In the genomic region with DNA sequence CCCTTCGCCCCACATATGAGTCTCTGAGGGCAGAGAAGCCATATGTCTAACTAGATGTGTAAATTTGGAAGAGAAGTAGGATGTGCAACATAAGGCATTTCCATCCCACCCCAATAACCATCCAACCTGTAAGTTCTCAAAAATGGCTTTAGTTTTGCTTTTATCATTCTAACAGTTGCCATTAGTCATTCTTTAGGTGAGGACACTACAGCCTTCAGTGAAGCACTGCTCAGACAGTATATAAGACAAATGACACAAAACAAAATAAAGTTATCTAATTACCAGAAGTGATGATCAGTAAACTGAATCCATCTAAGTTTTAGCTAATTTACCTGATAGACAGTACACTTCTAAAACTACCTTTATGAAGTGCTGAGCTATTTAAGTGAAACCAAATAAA, we compare ENCODE assay signal across 29 cellular contexts. TPM values are rescaled to one million over a fixed set of nuclear protein-coding genes. Genes with fewer than 3 reads are reported as not detected.
DNase-seq lines count a peak whose midpoint lies in the region; ATAC-seq and TF ChIP-seq lines count a peak whose summit lies in the region.
"Had no signal": no experiment of that assay in that cellular context is flagged by ENCODE, and none has a peak within 500 bp of the region (broad histone marks: within the 10 kb centered on the region; RNA-seq: fewer than 3 reads in every experiment).

No MANE protein-coding gene starts in this region.

- no peak for ATAC-seq in activated naive CD8-positive, alpha-beta T cell treated with anti-CD3 and anti-CD28 coated beads, Interleukin-2, amount 50 U/mL, for 24 hours
- ATAC-seq: gastrocnemius medialis; K562; lower lobe of right lung; naive thymus-derived CD8-positive, alpha-beta T cell had no signal

- peaks cover 77% of the 10 kb centered on the region for H3K4me1 Mint-ChIP-seq in activated naive CD8-positive, alpha-beta T cell (ENCODE audit: low read depth)
- H3K4me1 Mint-ChIP-seq in activated naive CD8-positive, alpha-beta T cell treated with anti-CD3 and anti-CD28 coated beads, Interleukin-2, amount 50 U/mL, for 24 hours = peaks cover 65% of the 10 kb centered on the region
- peaks cover 7% of the 10 kb centered on the region for H3K4me1 Mint-ChIP-seq in progenitor cell of endocrine pancreas (ENCODE audit: low read depth)

- no peak overlapping the region for H3K4me3 ChIP-seq in SJSA1
- H3K4me3 ChIP-seq: gastrocnemius medialis, K562, lower lobe of right lung had no signal

- no peaks in the 10 kb centered on the region for H3K27me3 Mint-ChIP-seq in activated naive CD8-positive, alpha-beta T cell
- no peaks in the 10 kb centered on the region for H3K27me3 Mint-ChIP-seq in activated naive CD8-positive, alpha-beta T cell treated with anti-CD3 and anti-CD28 coated beads, Interleukin-2, amount 50 U/mL, for 24 hours
- no peaks in the 10 kb centered on the region for H3K27me3 Mint-ChIP-seq in progenitor cell of endocrine pancreas
- H3K27me3 Mint-ChIP-seq: activated naive CD4-positive, alpha-beta T cell treated with anti-CD3 and anti-CD28 coated beads, Interleukin-2, amount 10 ng/mL, durations not matched to agents 7 days and 5 days; naive thymus-derived CD8-positive, alpha-beta T cell had no signal

- no peak overlapping the region for H3K27ac Mint-ChIP-seq in activated naive CD8-positive, alpha-beta T cell
- H3K27ac Mint-ChIP-seq in activated naive CD8-positive, alpha-beta T cell treated with anti-CD3 and anti-CD28 coated beads, Interleukin-2, amount 50 U/mL, for 24 hours = no peak overlapping the region
- no peak overlapping the region for H3K27ac Mint-ChIP-seq in progenitor cell of endocrine pancreas
- H3K27ac Mint-ChIP-seq: activated naive CD4-positive, alpha-beta T cell treated with anti-CD3 and anti-CD28 coated beads, Interleukin-2, amount 10 ng/mL, durations not matched to agents 7 days and 5 days had no signal

- no peaks in the 10 kb centered on the region for H3K27me3 ChIP-seq in SJSA1 (replicated peaks)
- H3K27me3 ChIP-seq: gastrocnemius medialis had no signal

- TF ChIP-seq CTCF in progenitor cell of endocrine pancreas (IDR thresholded peaks at IDR 0.05; ENCODE audit: unreplicated experiment) = no peak

- no peaks in the 10 kb centered on the region for H3K36me3 ChIP-seq in SJSA1
- H3K36me3 ChIP-seq: gastrocnemius medialis, lower lobe of right lung had no signal

- peak overlapping the region; percentile 1 for H3K4me3 Mint-ChIP-seq in activated naive CD8-positive, alpha-beta T cell
- no peak overlapping the region for H3K4me3 Mint-ChIP-seq in activated naive CD8-positive, alpha-beta T cell treated with anti-CD3 and anti-CD28 coated beads, Interleukin-2, amount 50 U/mL, for 24 hours
- no peak overlapping the region for H3K4me3 Mint-ChIP-seq in progenitor cell of endocrine pancreas (ENCODE audit: low read depth)
- H3K4me3 Mint-ChIP-seq: activated naive CD4-positive, alpha-beta T cell treated with anti-CD3 and anti-CD28 coated beads, Interleukin-2, amount 10 ng/mL, durations not matched to agents 7 days and 5 days had no signal

- H3K4me1 ChIP-seq in SJSA1 (replicated peaks) = peaks cover 57% of the 10 kb centered on the region

- H3K9me3 Mint-ChIP-seq in activated naive CD8-positive, alpha-beta T cell (ENCODE audit: low read depth) = no peaks in the 10 kb centered on the region
- no peaks in the 10 kb centered on the region for H3K9me3 Mint-ChIP-seq in activated naive CD8-positive, alpha-beta T cell treated with anti-CD3 and anti-CD28 coated beads, Interleukin-2, amount 50 U/mL, for 24 hours
- H3K9me3 Mint-ChIP-seq in progenitor cell of endocrine pancreas (ENCODE audit: low read depth) = no peaks in the 10 kb centered on the region
- H3K9me3 Mint-ChIP-seq: activated naive CD4-positive, alpha-beta T cell treated with anti-CD3 and anti-CD28 coated beads, Interleukin-2, amount 10 ng/mL, durations not matched to agents 7 days and 5 days; naive thymus-derived CD8-positive, alpha-beta T cell had no signal

- H3K36me3 Mint-ChIP-seq in activated naive CD8-positive, alpha-beta T cell = peaks cover 13% of the 10 kb centered on the region
- peaks cover 2% of the 10 kb centered on the region for H3K36me3 Mint-ChIP-seq in activated naive CD8-positive, alpha-beta T cell treated with anti-CD3 and anti-CD28 coated beads, Interleukin-2, amount 50 U/mL, for 24 hours (ENCODE audit: low read depth)
- no peaks in the 10 kb centered on the region for H3K36me3 Mint-ChIP-seq in progenitor cell of endocrine pancreas (ENCODE audit: insufficient read depth)

- no peaks in the 10 kb centered on the region for H3K9me3 ChIP-seq in SJSA1 (replicated peaks)
- H3K9me3 ChIP-seq: gastrocnemius medialis, lower lobe of right lung had no signal

- DNase-seq in DMS 273 (lab: John Stamatoyannopoulos, UW; ENCODE audit: unreplicated experiment) (peak; percentile 19), DMS 273 treated with DMSO at 0.1 percent for 48 hours (lab: John Stamatoyannopoulos, UW) (no peak), SJSA1 (ENCODE audit: low read depth in 1 of 2, low spot score in 2 of 2) (no peak), kidney tubule cell (ENCODE audit: low spot score) (no peak), progenitor cell of endocrine pancreas (ENCODE audit: low spot score, unreplicated experiment) (no peak), T1000 (lab: John Stamatoyannopoulos, UW) (no peak)
- DNase-seq in activated naive CD8-positive, alpha-beta T cell treated with anti-CD3 and anti-CD28 coated beads, Interleukin-2, amount 50 U/mL, for 24 hours = no peak
- DNase-seq: activated CD4-positive, alpha-beta T cell treated with anti-CD3 and anti-CD28 coated beads for 1 hour; activated naive CD4-positive, alpha-beta T cell treated with anti-CD3 and anti-CD28 coated beads, Interleukin-2, amount 10 ng/mL, durations not matched to agents 7 days and 5 days; aorta; C1 segment of cervical spinal cord; COR-L47; gastrocnemius medialis; GDM1; GOT3; kidney glomerular epithelial cell; lower lobe of right lung; midbrain; naive thymus-derived CD8-positive, alpha-beta T cell; NCI-H1105; NCI-H187; NCI-H2171; nucleus accumbens; stimulated activated CD4-positive, alpha-beta T cell treated with anti-CD3 and anti-CD28 coated beads, Interleukin-4, amount 100 ng/mL, for 24 hours; substantia nigra; trophoblast cell had no signal

- H3K27ac ChIP-seq in SJSA1 = peak overlapping the region; percentile 66
- H3K27ac ChIP-seq: 22Rv1, gastrocnemius medialis, lower lobe of right lung had no signal

RNA-seq across cellular contexts. Expression of gene MLLT3, which starts 23.9 kb away (rescaled TPM):
- 9.4 and 13.9 TPM in 2 replicates for total RNA-seq in SJSA1 (2014; rRNA removed; shearing (Covaris generic))
- 23.8 and 25.8 TPM in 2 replicates for total RNA-seq in progenitor cell of endocrine pancreas
